Comparison of ENCODE assay signal across 8 cellular contexts in the genomic region with DNA sequence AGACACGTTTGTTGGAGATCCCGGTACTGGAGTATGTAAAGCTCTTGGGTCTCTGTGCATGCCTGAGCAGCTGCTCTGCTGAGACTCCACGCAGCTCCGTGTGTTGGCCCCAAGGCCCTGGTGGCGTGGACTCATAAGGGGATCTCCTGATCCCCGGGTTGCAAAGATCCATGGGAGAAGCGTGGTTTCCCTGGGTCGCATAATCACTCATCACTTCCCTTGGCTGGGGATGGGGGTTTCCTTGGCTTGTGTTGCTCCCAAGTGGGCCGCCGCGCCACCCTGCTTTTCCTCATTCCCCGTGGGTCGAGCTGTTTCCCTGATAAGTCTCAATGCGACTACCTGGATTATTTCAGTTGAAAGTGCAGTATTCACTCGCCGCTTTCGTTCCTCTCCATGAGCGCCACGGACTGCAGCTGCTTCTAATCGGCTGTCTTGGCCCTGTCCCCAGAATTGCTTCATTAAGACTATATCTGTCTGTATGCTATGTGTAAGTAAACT.
DNase-seq lines count a peak whose midpoint lies in the region; ATAC-seq and TF ChIP-seq lines count a peak whose summit lies in the region.

No MANE protein-coding gene starts in this region.

- H3K18ac ChIP-seq in neuronal stem cell (ENCODE audit: low read length) = no peak overlapping the region

- no peak overlapping the region for H2BK15ac ChIP-seq in neuronal stem cell (ENCODE audit: low read length)

- peaks cover 9% of the 10 kb centered on the region for H3K79me1 ChIP-seq in neuronal stem cell (ENCODE audit: low read depth, low read length)

- peaks cover 21 to 61% (median 47%) of the 10 kb centered on the region in 11 experiments; a peak in 21 of 22 replicates for H3K9me3 ChIP-seq in BLaER1 treated with 17β-estradiol and CSF1 and Interleukin-3, amounts not matched to agents 10 nM and 100 nM (replicated peaks in 1 of 11)
- H3K9me3 ChIP-seq in MG63 = no peaks in the 10 kb centered on the region
- peaks cover 2 to 32% of the 10 kb centered on the region in 2 donors for H3K9me3 ChIP-seq in neuronal stem cell (replicated peaks in 1 of 2; ENCODE audit: control insufficient read depth in 2 of 2, insufficient read depth in 1 of 2, low read depth in 1 of 2, low read length in 2 of 2)

- no peak overlapping the region for H3K4me3 ChIP-seq in BLaER1 treated with 17β-estradiol and CSF1 and Interleukin-3, amounts not matched to agents 10 nM and 100 nM
- H3K4me3 ChIP-seq in MG63 (no peak overlapping the region), coronary artery (peak overlapping the region; percentile 2), neuronal stem cell (ENCODE audit: low read length in 2 of 2) (no peak overlapping the region)

- no peak overlapping the region for H2AK5ac ChIP-seq in neuronal stem cell (ENCODE audit: low read depth, low read length)

- peaks cover 9 to 39% (median 24%) of the 10 kb centered on the region in 10 experiments; a peak in 17 of 20 replicates for H3K4me1 ChIP-seq in BLaER1 treated with 17β-estradiol and CSF1 and Interleukin-3, amounts not matched to agents 10 nM and 100 nM
- peaks cover 0 to 2% of the 10 kb centered on the region in 2 donors for H3K4me1 ChIP-seq in neuronal stem cell (ENCODE audit: control insufficient read depth in 2 of 2, insufficient read depth in 1 of 2, low read depth in 1 of 2, low read length in 2 of 2)

- no peak overlapping the region for H2BK5ac ChIP-seq in neuronal stem cell (ENCODE audit: low read length)

- H3K23ac ChIP-seq in neuronal stem cell (ENCODE audit: low read depth, low read length, poor library complexity) = no peak overlapping the region

- no peak overlapping the region for H3K14ac ChIP-seq in neuronal stem cell (ENCODE audit: low read length)

- no CpG with 5 or more reads among the region's 20 CpGs for WGBS in neuronal stem cell (ENCODE audit: extremely low coverage in 2 of 2, insufficient read length in 2 of 2, insufficient replicate concordance in 1 of 2), 2 donors

- H3K27ac ChIP-seq in BLaER1 treated with 17β-estradiol and CSF1 and Interleukin-3, amounts not matched to agents 10 nM and 100 nM = 0 out of 22 replicates have a peak overlapping the region, but pooled peaks of 1 of the 11 experiments have one; percentile 4
- H3K27ac ChIP-seq in coronary artery (no peak overlapping the region), neuronal stem cell (replicated peaks; ENCODE audit: low read length) (no peak overlapping the region)

- no peak for TF ChIP-seq CTCF in coronary artery (IDR thresholded peaks at IDR 0.05)

- peaks cover 72 to 100% (median 97%) of the 10 kb centered on the region in 11 experiments for H4K20me1 ChIP-seq in BLaER1 treated with 17β-estradiol and CSF1 and Interleukin-3, amounts not matched to agents 10 nM and 100 nM

- DNase-seq in MG63 (peak; percentile 23), coronary artery (ENCODE audit: low spot score) (peak; percentile 62), neuronal stem cell (ENCODE audit: low spot score) (no peak)
- no peak for DNase-seq in stimulated activated CD4-positive, alpha-beta T cell treated with anti-CD3 and anti-CD28 coated beads, Interleukin-2, amount 100 ng/mL, for 24 hours

- H4K91ac ChIP-seq in neuronal stem cell (ENCODE audit: low read depth, low read length, poor library complexity) = no peak overlapping the region

- H3K4ac ChIP-seq in neuronal stem cell (ENCODE audit: low read length) = no peak overlapping the region

- H4K8ac ChIP-seq in neuronal stem cell (ENCODE audit: low read depth, low read length) = no peak overlapping the region

- H3K27me3 ChIP-seq in BLaER1 treated with 17β-estradiol and CSF1 and Interleukin-3, amounts not matched to agents 10 nM and 100 nM = peaks cover 0 to 8% (median 0%) of the 10 kb centered on the region in 11 experiments; a peak in 2 of 22 replicates
- H3K27me3 ChIP-seq in MG63 = no peaks in the 10 kb centered on the region
- no peaks in the 10 kb centered on the region for H3K27me3 ChIP-seq in neuronal stem cell (ENCODE audit: control insufficient read depth in 3 of 3, insufficient read depth in 3 of 3, low read depth in 1 of 3, low read length in 3 of 3)

- no peak overlapping the region for H2AFZ ChIP-seq in neuronal stem cell (ENCODE audit: low read length)

- H2BK120ac ChIP-seq in neuronal stem cell (ENCODE audit: low read depth, low read length) = no peak overlapping the region

- H3K9ac ChIP-seq in BLaER1 treated with 17β-estradiol and CSF1 and Interleukin-3, amounts not matched to agents 10 nM and 100 nM = no peak overlapping the region
- H3K9ac ChIP-seq in neuronal stem cell (ENCODE audit: low read depth, low read length, poor library complexity) = peak overlapping the region; percentile 44

- no peak overlapping the region for H2BK12ac ChIP-seq in neuronal stem cell (ENCODE audit: low read length)

- ATAC-seq in HG02885 (IDR thresholded peaks at IDR 0.05; ENCODE audit: poor library complexity, unreplicated experiment) (no peak), GM21619 (IDR thresholded peaks at IDR 0.05; ENCODE audit: unreplicated experiment) (no peak), HG03439 (IDR thresholded peaks at IDR 0.05; ENCODE audit: unreplicated experiment) (no peak)

- H3K4me2 ChIP-seq in BLaER1 treated with 17β-estradiol and CSF1 and Interleukin-3, amounts not matched to agents 10 nM and 100 nM = peak overlapping the region in 8 of 11 experiments; percentile 4 to 60 (median 17); a peak in 12 of 22 replicates
- H3K4me2 ChIP-seq in neuronal stem cell (ENCODE audit: insufficient read depth, low read length, poor library complexity, severe bottlenecking) = no peak overlapping the region

- H3K36me3 ChIP-seq in BLaER1 treated with 17β-estradiol and CSF1 and Interleukin-3, amounts not matched to agents 10 nM and 100 nM = peaks cover 24 to 58% (median 43%) of the 10 kb centered on the region in 11 experiments
- H3K36me3 ChIP-seq in MG63 (no peaks in the 10 kb centered on the region), neuronal stem cell (replicated peaks in 1 of 2; ENCODE audit: control insufficient read depth in 2 of 2, insufficient read depth in 2 of 2, low read length in 2 of 2) (peaks cover 3 to 16% of the 10 kb centered on the region in 2 donors)

Comparison
In these comparisons a context has a peak if more than half of its experiments do, and no peak if none do; other contexts are left out.
1. DNase-seq: peak in MG63 (single experiment) and coronary artery (single experiment); none in neuronal stem cell (single experiment) and stimulated activated CD4-positive, alpha-beta T cell treated with anti-CD3 and anti-CD28 coated beads, Interleukin-2, amount 100 ng/mL, for 24 hours (0 of 2).